In genomic region chr20:40770564-40771307, GRCh38 we compare ENCODE assay signal across 2 cellular contexts.
TF ChIP-seq lines count a peak whose summit lies in the region.

No MANE protein-coding gene starts in this region.

TF ChIP-seq in H1, 55 proteins besides CTCF, POLR2A, EP300 and RAD21:
- TF ChIP-seq SRF (IDR thresholded peaks at IDR 0.05; ENCODE audit: low read depth, low read length) (no peak), EZH2 (IDR thresholded peaks at IDR 0.05; ENCODE audit: low read depth, low read length, severe bottlenecking) (no peak), PHF8 (conservative IDR thresholded peaks at IDR 0.05; ENCODE audit: low read depth, low read length) (no peak), POU5F1 (IDR thresholded peaks at IDR 0.05; ENCODE audit: low read depth, low read length) (no peak), TBP (IDR thresholded peaks at IDR 0.05; ENCODE audit: low read depth, low read length) (no peak), RBBP5 (IDR thresholded peaks at IDR 0.05; ENCODE audit: borderline replicate concordance, low read depth, low read length) (no peak), SUZ12 (IDR thresholded peaks at IDR 0.05; ENCODE audit: low read length) (no peak), KDM1A (IDR thresholded peaks at IDR 0.05; ENCODE audit: borderline replicate concordance, low read length) (no peak)
- TF ChIP-seq, protein P1, sequence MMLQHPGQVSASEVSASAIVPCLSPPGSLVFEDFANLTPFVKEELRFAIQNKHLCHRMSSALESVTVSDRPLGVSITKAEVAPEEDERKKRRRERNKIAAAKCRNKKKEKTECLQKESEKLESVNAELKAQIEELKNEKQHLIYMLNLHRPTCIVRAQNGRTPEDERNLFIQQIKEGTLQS (IDR thresholded peaks at IDR 0.05; ENCODE audit: insufficient read depth, low read depth, low read length), result no peak

TF ChIP-seq in HepG2, 621 proteins besides CTCF, POLR2A, EP300 and RAD21:
- TF ChIP-seq, protein P2, sequence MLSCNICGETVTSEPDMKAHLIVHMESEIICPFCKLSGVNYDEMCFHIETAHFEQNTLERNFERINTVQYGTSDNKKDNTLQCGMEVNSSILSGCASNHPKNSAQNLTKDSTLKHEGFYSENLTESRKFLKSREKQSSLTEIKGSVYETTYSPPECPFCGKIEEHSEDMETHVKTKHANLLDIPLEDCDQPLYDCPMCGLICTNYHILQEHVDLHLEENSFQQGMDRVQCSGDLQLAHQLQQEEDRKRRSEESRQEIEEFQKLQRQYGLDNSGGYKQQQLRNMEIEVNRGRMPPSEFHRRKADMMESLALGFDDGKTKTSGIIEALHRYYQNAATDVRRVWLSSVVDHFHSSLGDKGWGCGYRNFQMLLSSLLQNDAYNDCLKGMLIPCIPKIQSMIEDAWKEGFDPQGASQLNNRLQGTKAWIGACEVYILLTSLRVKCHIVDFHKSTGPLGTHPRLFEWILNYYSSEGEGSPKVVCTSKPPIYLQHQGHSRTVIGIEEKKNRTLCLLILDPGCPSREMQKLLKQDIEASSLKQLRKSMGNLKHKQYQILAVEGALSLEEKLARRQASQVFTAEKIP (CRISPR knock-in tag; IDR thresholded peaks at IDR 0.05; ENCODE audit: borderline replicate concordance), result no peak
- TF ChIP-seq NFE2L1 (CRISPR knock-in tag; IDR thresholded peaks at IDR 0.05; ENCODE audit: borderline replicate concordance), result no peak
- TF ChIP-seq ZNF136 (CRISPR knock-in tag; IDR thresholded peaks at IDR 0.05; ENCODE audit: low read depth), result no peak
- no peak for TF ChIP-seq ZNF687 (CRISPR knock-in tag; IDR thresholded peaks at IDR 0.05)
- no peak for TF ChIP-seq ZNF552 (CRISPR knock-in tag; IDR thresholded peaks at IDR 0.05; ENCODE audit: borderline replicate concordance)
